In genomic region chr17:42363767-42364585, GRCh38 we compare ENCODE assay signal across 13 cellular contexts. TPM values are rescaled to one million over a fixed set of nuclear protein-coding genes. Genes with fewer than 3 reads are reported as not detected.
DNase-seq lines count a peak whose midpoint lies in the region; ATAC-seq and TF ChIP-seq lines count a peak whose summit lies in the region.
"Had no signal": no experiment of that assay in that cellular context is flagged by ENCODE, and none has a peak within 500 bp of the region (broad histone marks: within the 10 kb centered on the region; RNA-seq: fewer than 3 reads in every experiment).

No MANE protein-coding gene starts in this region.

- H3K27me3 Mint-ChIP-seq in activated T-cell treated with anti-CD3 and anti-CD28 coated beads, Interleukin-2, amount 50 U/mL, for 4 hours (ENCODE audit: low read depth): no peaks in the 10 kb centered on the region
- H3K27me3 Mint-ChIP-seq in activated T-helper 17 cell treated with anti-CD3 and anti-CD28 coated beads, Interleukin-2, amount 50 U/mL, for 72 hours: no peaks in the 10 kb centered on the region
- H3K27me3 Mint-ChIP-seq: IgD-negative memory B cell had no signal

- ATAC-seq in activated T-cell treated with anti-CD3 and anti-CD28 coated beads, Interleukin-2, amount 50 U/mL, for 4 hours: peak; percentile 35 to 51
- peak; percentile 32 for ATAC-seq in activated T-helper 17 cell treated with anti-CD3 and anti-CD28 coated beads, Interleukin-2, amount 50 U/mL, for 72 hours (replicated peaks)
- no peak for ATAC-seq in stimulated activated effector memory CD8-positive, alpha-beta T cell treated with anti-CD3 and anti-CD28 coated beads, Interleukin-12 subunit alpha, Interleukin-12 subunit beta, amount 100 ng/mL, for 72 hours
- ATAC-seq: mucosa of descending colon had no signal

- H3K9me3 Mint-ChIP-seq in activated T-cell treated with anti-CD3 and anti-CD28 coated beads, Interleukin-2, amount 50 U/mL, for 4 hours: no peaks in the 10 kb centered on the region
- no peaks in the 10 kb centered on the region for H3K9me3 Mint-ChIP-seq in activated T-helper 17 cell treated with anti-CD3 and anti-CD28 coated beads, Interleukin-2, amount 50 U/mL, for 72 hours
- H3K9me3 Mint-ChIP-seq in stimulated activated effector memory CD8-positive, alpha-beta T cell treated with anti-CD3 and anti-CD28 coated beads, Interleukin-12 subunit alpha, Interleukin-12 subunit beta, amount 100 ng/mL, for 72 hours: no peaks in the 10 kb centered on the region
- H3K9me3 Mint-ChIP-seq: IgD-negative memory B cell had no signal

- H3K4me3 ChIP-seq in fibroblast of pulmonary artery (replicated peaks; ENCODE audit: low read depth, low read length): no peak overlapping the region
- H3K4me3 ChIP-seq: mucosa of descending colon had no signal

- H3K4me1 Mint-ChIP-seq in activated T-cell treated with anti-CD3 and anti-CD28 coated beads, Interleukin-2, amount 50 U/mL, for 4 hours (ENCODE audit: low read depth): peaks cover 77% of the 10 kb centered on the region
- H3K4me1 Mint-ChIP-seq in activated T-helper 17 cell treated with anti-CD3 and anti-CD28 coated beads, Interleukin-2, amount 50 U/mL, for 72 hours: peaks cover 61% of the 10 kb centered on the region
- H3K4me1 Mint-ChIP-seq in stimulated activated effector memory CD8-positive, alpha-beta T cell treated with anti-CD3 and anti-CD28 coated beads, Interleukin-12 subunit alpha, Interleukin-12 subunit beta, amount 100 ng/mL, for 72 hours: peaks cover 83% of the 10 kb centered on the region

- TF ChIP-seq CTCF in fibroblast of pulmonary artery (IDR thresholded peaks at IDR 0.05; ENCODE audit: low read length, missing control alignments): no peak

- no peak overlapping the region for H3K4me3 Mint-ChIP-seq in activated T-cell treated with anti-CD3 and anti-CD28 coated beads, Interleukin-2, amount 50 U/mL, for 4 hours
- peak overlapping the region; percentile 72 for H3K4me3 Mint-ChIP-seq in activated T-helper 17 cell treated with anti-CD3 and anti-CD28 coated beads, Interleukin-2, amount 50 U/mL, for 72 hours
- H3K4me3 Mint-ChIP-seq in stimulated activated effector memory CD8-positive, alpha-beta T cell treated with anti-CD3 and anti-CD28 coated beads, Interleukin-12 subunit alpha, Interleukin-12 subunit beta, amount 100 ng/mL, for 72 hours: peak overlapping the region; percentile 30

- DNase-seq in activated T-cell treated with anti-CD3 and anti-CD28 coated beads, Interleukin-2, amount 50 U/mL, for 4 hours: peak; percentile 20
- DNase-seq in activated T-cell treated with anti-CD3 and anti-CD28 coated beads for 4 hours (no peak), fibroblast of pulmonary artery (ENCODE audit: low read depth) (peak; percentile 75), T1000 (lab: John Stamatoyannopoulos, UW) (no peak), SKM-1 treated with dmso at 0.1 percent for 144 hours (lab: John Stamatoyannopoulos, UW; ENCODE audit: unreplicated experiment) (no peak)
- no peak for DNase-seq in stimulated activated effector memory CD8-positive, alpha-beta T cell treated with anti-CD3 and anti-CD28 coated beads, Interleukin-12 subunit alpha, Interleukin-12 subunit beta, amount 100 ng/mL, for 72 hours (ENCODE audit: low spot score in 2 of 2)
- DNase-seq in stimulated activated naive CD4-positive, alpha-beta T cell (lab: John Stamatoyannopoulos, UW): no peak
- DNase-seq: mucosa of descending colon; NCI-H2227 treated with DMSO at 0.1 percent for 48 hours; stimulated activated CD4-positive, alpha-beta T cell treated with anti-CD3 and anti-CD28 coated beads, Interleukin-4, amount 100 ng/mL, for 24 hours; SW 1271 had no signal

- H3K27ac Mint-ChIP-seq in activated T-helper 17 cell treated with anti-CD3 and anti-CD28 coated beads, Interleukin-2, amount 50 U/mL, for 72 hours: peak overlapping the region; percentile 86
- H3K27ac Mint-ChIP-seq in stimulated activated effector memory CD8-positive, alpha-beta T cell treated with anti-CD3 and anti-CD28 coated beads, Interleukin-12 subunit alpha, Interleukin-12 subunit beta, amount 100 ng/mL, for 72 hours: peak overlapping the region; percentile 35

- peaks cover 35% of the 10 kb centered on the region for H3K36me3 Mint-ChIP-seq in activated T-cell treated with anti-CD3 and anti-CD28 coated beads, Interleukin-2, amount 50 U/mL, for 4 hours (ENCODE audit: insufficient read depth)
- peaks cover 92% of the 10 kb centered on the region for H3K36me3 Mint-ChIP-seq in activated T-helper 17 cell treated with anti-CD3 and anti-CD28 coated beads, Interleukin-2, amount 50 U/mL, for 72 hours (ENCODE audit: low read depth)
- H3K36me3 Mint-ChIP-seq in stimulated activated effector memory CD8-positive, alpha-beta T cell treated with anti-CD3 and anti-CD28 coated beads, Interleukin-12 subunit alpha, Interleukin-12 subunit beta, amount 100 ng/mL, for 72 hours: peaks cover 90% of the 10 kb centered on the region

RNA-seq across cellular contexts. Expression of gene STAT3, which starts 24.3 kb away (rescaled TPM):
- 100 to 1,000 TPM; 172 to 175 (median 173) TPM for total RNA-seq in activated T-cell treated with anti-CD3 and anti-CD28 coated beads, Interleukin-2, amount 50 U/mL, for 4 hours
- 100 to 1,000 TPM; 179 to 429 TPM for total RNA-seq in activated T-helper 17 cell treated with anti-CD3 and anti-CD28 coated beads, Interleukin-2, amount 50 U/mL, for 72 hours

RNA-seq across cellular contexts. Expression of gene CAVIN1, which starts 59.1 kb away (rescaled TPM):
- total RNA-seq in activated T-cell treated with anti-CD3 and anti-CD28 coated beads, Interleukin-2, amount 50 U/mL, for 4 hours: 1 to 10 TPM in 1 of 3 donors, under 1 TPM in 2; 0.76 to 1.1 (median 0.92) TPM
- 1 to 10 TPM; 2.5 to 6.1 TPM for total RNA-seq in activated T-helper 17 cell treated with anti-CD3 and anti-CD28 coated beads, Interleukin-2, amount 50 U/mL, for 72 hours

Comparison
In these comparisons a context has a peak if more than half of its experiments do, and no peak if none do; other contexts are left out.
1. DNase-seq: peak in activated T-cell treated with anti-CD3 and anti-CD28 coated beads, Interleukin-2, amount 50 U/mL, for 4 hours (single experiment) and fibroblast of pulmonary artery (single experiment); none in activated T-cell treated with anti-CD3 and anti-CD28 coated beads for 4 hours (single experiment), stimulated activated effector memory CD8-positive, alpha-beta T cell treated with anti-CD3 and anti-CD28 coated beads, Interleukin-12 subunit alpha, Interleukin-12 subunit beta, amount 100 ng/mL, for 72 hours (0 of 2), T1000 (single experiment), SKM-1 treated with dmso at 0.1 percent for 144 hours (single experiment) and stimulated activated naive CD4-positive, alpha-beta T cell (0 of 6).